ENCODE assay signal across 8 cellular contexts in the genomic region with DNA sequence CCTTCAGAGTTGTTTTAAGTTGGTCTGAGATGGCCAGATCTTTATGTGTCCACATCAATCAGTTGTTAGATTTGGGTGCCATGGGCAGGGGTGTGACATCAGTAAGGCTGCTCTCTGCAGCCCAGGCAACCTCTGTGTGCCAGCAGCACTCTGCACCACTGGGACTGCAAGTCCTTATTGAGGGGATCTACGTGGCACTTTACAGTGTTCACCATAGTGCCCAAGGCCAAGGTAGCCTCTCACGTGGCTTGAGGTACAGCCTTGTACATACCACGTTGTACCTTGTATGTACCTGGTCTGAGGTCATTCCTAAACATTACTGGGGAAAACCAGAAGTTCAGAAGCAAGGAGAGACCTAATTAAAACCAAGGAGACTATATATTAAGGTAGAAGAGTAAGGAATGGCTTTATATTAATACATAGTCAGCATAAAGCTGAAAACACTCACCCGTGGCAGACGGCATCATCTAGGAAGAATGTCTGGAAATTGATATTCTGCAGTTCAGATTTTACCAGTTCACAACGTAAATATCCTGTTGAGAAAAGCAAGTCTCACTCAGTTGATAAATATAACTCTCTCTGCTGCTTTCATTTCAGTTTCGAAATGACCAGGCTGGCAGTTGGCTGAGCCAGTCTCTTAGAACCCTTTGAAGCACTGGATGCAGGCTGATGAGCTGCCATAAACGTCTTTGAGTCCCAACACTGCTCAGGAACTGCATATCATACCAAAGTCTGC.
DNase-seq lines count a peak whose midpoint lies in the region; ATAC-seq and TF ChIP-seq lines count a peak whose summit lies in the region.

No MANE protein-coding gene starts in this region.

- H3K27me3 ChIP-seq in uterus = no peaks in the 10 kb centered on the region

- no peaks in the 10 kb centered on the region for H3K27me3 Mint-ChIP-seq in central memory CD8-positive, alpha-beta T cell

- H3K4me3 ChIP-seq in uterus = no peak overlapping the region
- no peak overlapping the region for H3K4me3 ChIP-seq in lower leg skin (ENCODE audit: low read depth, poor library complexity, severe bottlenecking)

- H3K27ac Mint-ChIP-seq in central memory CD8-positive, alpha-beta T cell (ENCODE audit: low read depth) = no peak overlapping the region

- H3K36me3 ChIP-seq in uterus = no peaks in the 10 kb centered on the region

- no peaks in the 10 kb centered on the region for H3K4me1 ChIP-seq in uterus

- H3K27ac ChIP-seq in substantia nigra (ENCODE audit: low read depth, low read length, poor library complexity, severe bottlenecking) (no peak overlapping the region), uterus (no peak overlapping the region)

- peaks cover 39% of the 10 kb centered on the region for H3K4me1 Mint-ChIP-seq in central memory CD8-positive, alpha-beta T cell

- peaks cover 2% of the 10 kb centered on the region for H3K36me3 Mint-ChIP-seq in central memory CD8-positive, alpha-beta T cell (ENCODE audit: insufficient read depth)

- peak overlapping the region; percentile 40 for H3K4me3 Mint-ChIP-seq in central memory CD8-positive, alpha-beta T cell

- TF ChIP-seq POLR2A in uterus (IDR thresholded peaks at IDR 0.05) (no peak), lower leg skin (IDR thresholded peaks at IDR 0.05) (no peak)

- no peaks in the 10 kb centered on the region for H3K9me3 Mint-ChIP-seq in central memory CD8-positive, alpha-beta T cell

- WGBS in lower leg skin, 2 donors = 78 to 87% methylated on average over 8 of the region's 8 CpGs

- DNase-seq in GM20000 (ENCODE audit: low spot score) = peak; percentile 63
- no peak for DNase-seq in central memory CD8-positive, alpha-beta T cell (ENCODE audit: low spot score in 2 of 2)
- no peak for DNase-seq in substantia nigra (lab: John Stamatoyannopoulos, UW)
- DNase-seq in uterus = no peak
- DNase-seq in lower leg skin (ENCODE audit: low spot score in 2 of 2) = no peak
- no peak for DNase-seq in activated effector memory CD4-positive, alpha-beta T cell treated with Interleukin-2 at 50 U/mL for 16 hours

- intact Hi-C loops in uterus (cut with DNase I; ENCODE audit: low total_unique reads) = no loop called here
- intact Hi-C loops in lower leg skin (cut with DNase I; ENCODE audit: low total_unique reads) = no loop called here

- ATAC-seq in GM18499 (IDR thresholded peaks at IDR 0.05; ENCODE audit: insufficient read depth, unreplicated experiment) (peak; percentile 68), HG03159 (IDR thresholded peaks at IDR 0.05; ENCODE audit: unreplicated experiment) (peak; percentile 92)
- ATAC-seq in central memory CD8-positive, alpha-beta T cell (replicated peaks; ENCODE audit: extremely low read depth, poor library complexity, severe bottlenecking) = peak; percentile 57

- TF ChIP-seq CTCF in GM20000 (IDR thresholded peaks at IDR 0.05; ENCODE audit: extremely low read depth, missing control alignments) (no peak), uterus (IDR thresholded peaks at IDR 0.05) (no peak), lower leg skin (IDR thresholded peaks at IDR 0.05) (no peak)

- H3K9me3 ChIP-seq in uterus = peaks cover 0 to 3% of the 10 kb centered on the region in 2 donors
